ENCODE assay signal across 18 cellular contexts in the genomic region with DNA sequence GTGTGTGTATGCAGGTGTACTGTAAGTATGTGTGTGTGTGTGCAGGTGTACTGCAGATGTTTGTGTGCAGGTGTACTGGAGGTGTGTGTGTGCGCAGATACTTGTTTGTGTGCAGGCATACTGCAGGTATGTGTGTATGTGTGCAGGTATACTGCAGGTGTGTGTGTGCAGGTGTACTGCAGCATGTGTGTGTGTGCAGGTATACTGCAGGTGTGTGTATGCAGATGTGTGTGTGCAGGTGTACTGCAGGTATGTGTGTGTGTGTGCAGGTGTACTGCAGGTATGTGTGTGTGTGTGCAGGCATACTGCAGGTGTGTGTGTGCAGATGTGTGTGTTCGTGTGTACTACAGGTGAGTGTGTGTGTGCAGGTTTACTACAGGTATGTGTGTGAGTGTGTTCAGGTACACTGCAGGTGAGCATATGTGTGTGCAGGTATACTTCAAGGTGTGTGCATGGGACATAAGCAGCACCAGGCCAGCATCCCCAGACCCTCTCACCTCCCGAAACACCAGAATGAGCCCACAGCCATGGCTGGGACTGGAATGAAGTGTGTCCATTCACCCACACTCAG.
DNase-seq lines count a peak whose midpoint lies in the region; ATAC-seq and TF ChIP-seq lines count a peak whose summit lies in the region.
"Had no signal": no experiment of that assay in that cellular context is flagged by ENCODE, and none has a peak within 500 bp of the region (broad histone marks: within the 10 kb centered on the region; RNA-seq: fewer than 3 reads in every experiment).

No MANE protein-coding gene starts in this region.

- WGBS in sigmoid colon, 2 donors = 92 to 98% methylated on average over 3 of the region's 3 CpGs

- peak; percentile 1 for DNase-seq in activated naive CD4-positive, alpha-beta T cell treated with anti-CD3 and anti-CD28 coated beads for 36 hours
- no peak for DNase-seq in activated naive CD4-positive, alpha-beta T cell treated with Interleukin-2 at 50 U/mL for 16 hours
- DNase-seq in HEK293T (ENCODE audit: extremely low spot score) (no peak), islet precursor cell (peak; percentile 5), sigmoid colon (peak; percentile 42), NOMO-1 treated with DMSO at 0.1 percent for 48 hours (lab: John Stamatoyannopoulos, UW; ENCODE audit: unreplicated experiment) (no peak), MG63 (no peak)
- DNase-seq: DMS 273 treated with DMSO at 0.1 percent for 48 hours, GDM1, Kasumi-1, NCI-H1105, NCI-H1694, NCI-H2227 treated with DMSO at 0.1 percent for 48 hours, NCI-H524 treated with DMSO at 0.1 percent for 48 hours, Right ventricle myocardium superior had no signal

- H3K4me1 Mint-ChIP-seq in activated naive CD4-positive, alpha-beta T cell treated with anti-CD3 and anti-CD28 coated beads for 36 hours (ENCODE audit: low read depth) = peaks cover under 1% of the 10 kb centered on the region
- H3K4me1 Mint-ChIP-seq: CD14-positive monocyte had no signal

- H3K4me3 ChIP-seq in sigmoid colon (no peak overlapping the region), MG63 (no peak overlapping the region)

- no peaks in the 10 kb centered on the region for H3K9me3 ChIP-seq in sigmoid colon
- no peaks in the 10 kb centered on the region for H3K9me3 ChIP-seq in MG63

- no peak for TF ChIP-seq EP300 in sigmoid colon (IDR thresholded peaks at IDR 0.05)

- H3K27me3 Mint-ChIP-seq in activated naive CD4-positive, alpha-beta T cell treated with anti-CD3 and anti-CD28 coated beads for 36 hours (ENCODE audit: low read depth) = no peaks in the 10 kb centered on the region

- POLR2A ChIA-PET in HEK293T (lab: Yijun Ruan, JAX) = no interaction called here

- H3K27me3 ChIP-seq in sigmoid colon (no peaks in the 10 kb centered on the region), MG63 (no peaks in the 10 kb centered on the region)

- no peaks in the 10 kb centered on the region for H3K36me3 ChIP-seq in sigmoid colon
- no peaks in the 10 kb centered on the region for H3K36me3 ChIP-seq in MG63

- TF ChIP-seq POLR2A in sigmoid colon (IDR thresholded peaks at IDR 0.05) = no peak

- CTCF ChIA-PET in activated naive CD4-positive, alpha-beta T cell treated with anti-CD3 and anti-CD28 coated beads for 36 hours (lab: Charles Lee) = no interaction called here
- CTCF ChIA-PET in HEK293T (lab: Yijun Ruan, JAX) = no interaction called here

- no peak overlapping the region for H3K27ac Mint-ChIP-seq in activated naive CD4-positive, alpha-beta T cell treated with anti-CD3 and anti-CD28 coated beads for 36 hours

- H3K4me3 Mint-ChIP-seq in activated naive CD4-positive, alpha-beta T cell treated with anti-CD3 and anti-CD28 coated beads for 36 hours = no peak overlapping the region
- H3K4me3 Mint-ChIP-seq: CD14-positive monocyte had no signal

- TF ChIP-seq CTCF in sigmoid colon (IDR thresholded peaks at IDR 0.05) = no peak

- intact Hi-C loops in activated naive CD4-positive, alpha-beta T cell treated with anti-CD3 and anti-CD28 coated beads for 36 hours (cut with micrococcal nuclease) = no loop called here
- intact Hi-C loops in sigmoid colon (cut with DNase I) = no loop called here

- H3K36me3 Mint-ChIP-seq in activated naive CD4-positive, alpha-beta T cell treated with anti-CD3 and anti-CD28 coated beads for 36 hours (ENCODE audit: low read depth) = no peaks in the 10 kb centered on the region
- H3K36me3 Mint-ChIP-seq: CD14-positive monocyte had no signal

- H3K4me1 ChIP-seq in sigmoid colon = peaks cover 0 to 8% (median 7%) of the 10 kb centered on the region in 4 donors

- no peak for ATAC-seq in GM19467 (IDR thresholded peaks at IDR 0.05; ENCODE audit: unreplicated experiment)
- ATAC-seq: Panc1 had no signal

- H3K9me3 Mint-ChIP-seq in activated naive CD4-positive, alpha-beta T cell treated with anti-CD3 and anti-CD28 coated beads for 36 hours = no peaks in the 10 kb centered on the region
- H3K9me3 Mint-ChIP-seq: CD14-positive monocyte had no signal

- no peak overlapping the region for H3K27ac ChIP-seq in sigmoid colon

TF ChIP-seq in HEK293T, 16 proteins besides CTCF, POLR2A, EP300 and RAD21:
- TF ChIP-seq CTBP1 (IDR thresholded peaks at IDR 0.05; ENCODE audit: borderline replicate concordance) = peak; percentile 32; the same call in 1 of the 2 replicates
- TF ChIP-seq HDGF (IDR thresholded peaks at IDR 0.05; ENCODE audit: borderline replicate concordance) = no peak
TF ChIP-seq in HEK293T: peak in this region for 1.

Comparison
In these comparisons a context has a peak if more than half of its experiments do, and no peak if none do; other contexts are left out.
1. DNase-seq: peak in activated naive CD4-positive, alpha-beta T cell treated with anti-CD3 and anti-CD28 coated beads for 36 hours (single experiment), islet precursor cell (single experiment) and sigmoid colon (single experiment); none in activated naive CD4-positive, alpha-beta T cell treated with Interleukin-2 at 50 U/mL for 16 hours (single experiment), HEK293T (single experiment), NOMO-1 treated with DMSO at 0.1 percent for 48 hours (single experiment) and MG63 (single experiment).